9 cellular contexts compared by ENCODE assay signal in the genomic region with DNA sequence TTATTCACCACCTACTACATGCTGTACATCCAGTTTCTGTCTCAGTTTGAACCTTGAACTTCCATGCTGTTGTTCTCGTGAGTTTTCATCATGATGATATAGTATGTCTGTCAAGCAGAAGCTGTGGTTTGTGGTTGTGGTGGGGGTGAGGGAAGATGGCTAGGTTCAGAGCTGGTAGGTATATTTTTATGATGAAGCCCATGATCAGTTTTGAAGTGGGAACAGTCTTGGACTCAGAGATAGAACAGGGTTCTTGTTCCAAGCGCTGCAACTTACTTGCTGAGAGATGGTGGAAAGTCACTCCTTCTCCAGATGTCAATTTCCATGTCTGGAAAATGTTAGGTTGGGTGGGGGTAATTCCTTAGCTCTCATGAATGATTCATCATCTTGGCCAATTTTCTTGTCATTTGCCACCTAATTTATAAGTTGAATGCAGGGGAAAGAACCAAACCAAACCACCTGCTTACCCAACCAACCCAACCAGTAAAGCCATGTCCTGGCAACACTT. TPM values are rescaled to one million over a fixed set of nuclear protein-coding genes. Genes with fewer than 3 reads are reported as not detected.
A peak's percentile ranks its signal among the peaks of the same experiment; 100 is the strongest.
DNase-seq lines count a peak whose midpoint lies in the region; ATAC-seq and TF ChIP-seq lines count a peak whose summit lies in the region.
"Had no signal": no experiment of that assay in that cellular context is flagged by ENCODE, and none has a peak within 500 bp of the region (broad histone marks: within the 10 kb centered on the region; RNA-seq: fewer than 3 reads in every experiment).

No MANE protein-coding gene starts in this region.

- H3K4me1 Mint-ChIP-seq in activated CD8-positive, alpha-beta T cell treated with anti-CD3 and anti-CD28 coated beads, Interleukin-2, amount 10 ng/mL, durations not matched to agents 7 days and 5 days (ENCODE audit: low read depth), result peaks cover 36% of the 10 kb centered on the region
- H3K4me1 Mint-ChIP-seq in stimulated activated memory B cell treated with anti-CD40 and anti-IgM and Interleukin-4, amounts not matched to agents 10 μg/mL and 1 μg/mL and 100 μg/mL, for 72 hours, result peaks cover 62% of the 10 kb centered on the region
- peaks cover 18% of the 10 kb centered on the region for H3K4me1 Mint-ChIP-seq in glutamatergic neuron (ENCODE audit: low read depth, unreplicated experiment)

- no peaks in the 10 kb centered on the region for H3K27me3 ChIP-seq in H7 (ENCODE audit: control insufficient read depth, insufficient read depth, low read length)

- H3K4me3 ChIP-seq in H7 (ENCODE audit: insufficient read depth, low read depth, low read length), result no peak overlapping the region

- ATAC-seq in HG03442 (IDR thresholded peaks at IDR 0.05; ENCODE audit: unreplicated experiment) (peak; percentile 34), HG03039 (IDR thresholded peaks at IDR 0.05; ENCODE audit: unreplicated experiment) (no peak)
- ATAC-seq in activated CD8-positive, alpha-beta T cell treated with anti-CD3 and anti-CD28 coated beads, Interleukin-2, amount 10 ng/mL, durations not matched to agents 7 days and 5 days, result peak; percentile 70
- peak; percentile 80 for ATAC-seq in stimulated activated memory B cell treated with anti-CD40 and anti-IgM and Interleukin-4, amounts not matched to agents 10 μg/mL and 1 μg/mL and 100 μg/mL, for 72 hours

- H3K36me3 Mint-ChIP-seq in activated CD8-positive, alpha-beta T cell treated with anti-CD3 and anti-CD28 coated beads, Interleukin-2, amount 10 ng/mL, durations not matched to agents 7 days and 5 days (ENCODE audit: low read depth), result no peaks in the 10 kb centered on the region
- no peaks in the 10 kb centered on the region for H3K36me3 Mint-ChIP-seq in stimulated activated memory B cell treated with anti-CD40 and anti-IgM and Interleukin-4, amounts not matched to agents 10 μg/mL and 1 μg/mL and 100 μg/mL, for 72 hours
- H3K36me3 Mint-ChIP-seq in glutamatergic neuron (ENCODE audit: unreplicated experiment), result no peaks in the 10 kb centered on the region

- H3K36me3 ChIP-seq in H7 (replicated peaks; ENCODE audit: control insufficient read depth, insufficient read depth, low read length), result no peaks in the 10 kb centered on the region

- no peaks in the 10 kb centered on the region for H3K9me3 Mint-ChIP-seq in activated CD8-positive, alpha-beta T cell treated with anti-CD3 and anti-CD28 coated beads, Interleukin-2, amount 10 ng/mL, durations not matched to agents 7 days and 5 days (ENCODE audit: insufficient read depth)
- H3K9me3 Mint-ChIP-seq in stimulated activated memory B cell treated with anti-CD40 and anti-IgM and Interleukin-4, amounts not matched to agents 10 μg/mL and 1 μg/mL and 100 μg/mL, for 72 hours, result no peaks in the 10 kb centered on the region
- no peaks in the 10 kb centered on the region for H3K9me3 Mint-ChIP-seq in glutamatergic neuron (ENCODE audit: unreplicated experiment)
- H3K9me3 Mint-ChIP-seq: nephron had no signal

- CTCF ChIA-PET in activated CD8-positive, alpha-beta T cell treated with anti-CD3 and anti-CD28 coated beads, Interleukin-2, amount 10 ng/mL, durations not matched to agents 7 days and 5 days (lab: Charles Lee), result interaction anchor here (2.1 kb wide), 1 partner anchor 14 kb away, joined by 5 read pairs; no protein-coding TSS in a partner anchor

- DNase-seq in activated gamma-delta T cell treated with Interleukin-2 at 50 U/mL for 16 hours (peak; percentile 38), activated gamma-delta T cell (lab: John Stamatoyannopoulos, UW) (no peak), glutamatergic neuron (no peak), H7 (no peak)
- DNase-seq in activated CD8-positive, alpha-beta T cell treated with anti-CD3 and anti-CD28 coated beads, Interleukin-2, amount 10 ng/mL, durations not matched to agents 7 days and 5 days, result peak; percentile 89

- POLR2A ChIA-PET in activated CD8-positive, alpha-beta T cell treated with anti-CD3 and anti-CD28 coated beads, Interleukin-2, amount 10 ng/mL, durations not matched to agents 7 days and 5 days (lab: Charles Lee), result interaction anchor here (0.6 to 1.2 kb wide), 3 partner anchors 21 to 1238 kb away, joined by 3 to 6 read pairs (median 4); no protein-coding TSS in a partner anchor

- no peak for TF ChIP-seq CTCF in glutamatergic neuron (IDR thresholded peaks at IDR 0.05; ENCODE audit: partially characterized antibody, unreplicated experiment)

- peaks cover 24% of the 10 kb centered on the region for H3K27me3 Mint-ChIP-seq in activated CD8-positive, alpha-beta T cell treated with anti-CD3 and anti-CD28 coated beads, Interleukin-2, amount 10 ng/mL, durations not matched to agents 7 days and 5 days (ENCODE audit: low read depth)
- H3K27me3 Mint-ChIP-seq in stimulated activated memory B cell treated with anti-CD40 and anti-IgM and Interleukin-4, amounts not matched to agents 10 μg/mL and 1 μg/mL and 100 μg/mL, for 72 hours, result no peaks in the 10 kb centered on the region
- H3K27me3 Mint-ChIP-seq in glutamatergic neuron (ENCODE audit: unreplicated experiment), result peaks cover 3% of the 10 kb centered on the region

- no peak overlapping the region for H3K4me3 Mint-ChIP-seq in activated CD8-positive, alpha-beta T cell treated with anti-CD3 and anti-CD28 coated beads, Interleukin-2, amount 10 ng/mL, durations not matched to agents 7 days and 5 days
- H3K4me3 Mint-ChIP-seq in stimulated activated memory B cell treated with anti-CD40 and anti-IgM and Interleukin-4, amounts not matched to agents 10 μg/mL and 1 μg/mL and 100 μg/mL, for 72 hours, result peak overlapping the region; percentile 22
- H3K4me3 Mint-ChIP-seq in glutamatergic neuron (ENCODE audit: unreplicated experiment), result no peak overlapping the region
- H3K4me3 Mint-ChIP-seq: nephron had no signal

- peak overlapping the region; percentile 37 for H3K27ac Mint-ChIP-seq in activated CD8-positive, alpha-beta T cell treated with anti-CD3 and anti-CD28 coated beads, Interleukin-2, amount 10 ng/mL, durations not matched to agents 7 days and 5 days
- peak overlapping the region; percentile 87 for H3K27ac Mint-ChIP-seq in stimulated activated memory B cell treated with anti-CD40 and anti-IgM and Interleukin-4, amounts not matched to agents 10 μg/mL and 1 μg/mL and 100 μg/mL, for 72 hours
- H3K27ac Mint-ChIP-seq in glutamatergic neuron (ENCODE audit: unreplicated experiment), result no peak overlapping the region
- H3K27ac Mint-ChIP-seq: nephron had no signal

RNA-seq across cellular contexts. Expression of a gene that starts 21.6 kb away (rescaled TPM):
- 10 to 100 TPM; 26.4 to 30.5 TPM for total RNA-seq in activated CD8-positive, alpha-beta T cell treated with anti-CD3 and anti-CD28 coated beads, Interleukin-2, amount 10 ng/mL, durations not matched to agents 7 days and 5 days
- total RNA-seq in glutamatergic neuron (ENCODE audit: unreplicated experiment), result 12.6 TPM
- 131 and 207 TPM in 2 replicates for total RNA-seq in H7 (2014; rRNA removed; shearing (Covaris generic))

Comparison
In these comparisons a context has a peak if more than half of its experiments do, and no peak if none do; other contexts are left out.
1. DNase-seq: peak in activated gamma-delta T cell treated with Interleukin-2 at 50 U/mL for 16 hours (single experiment) and activated CD8-positive, alpha-beta T cell treated with anti-CD3 and anti-CD28 coated beads, Interleukin-2, amount 10 ng/mL, durations not matched to agents 7 days and 5 days (single experiment); none in activated gamma-delta T cell (single experiment), glutamatergic neuron (single experiment) and H7 (single experiment).